Comparison of ENCODE assay signal across 38 cellular contexts in the genomic region with DNA sequence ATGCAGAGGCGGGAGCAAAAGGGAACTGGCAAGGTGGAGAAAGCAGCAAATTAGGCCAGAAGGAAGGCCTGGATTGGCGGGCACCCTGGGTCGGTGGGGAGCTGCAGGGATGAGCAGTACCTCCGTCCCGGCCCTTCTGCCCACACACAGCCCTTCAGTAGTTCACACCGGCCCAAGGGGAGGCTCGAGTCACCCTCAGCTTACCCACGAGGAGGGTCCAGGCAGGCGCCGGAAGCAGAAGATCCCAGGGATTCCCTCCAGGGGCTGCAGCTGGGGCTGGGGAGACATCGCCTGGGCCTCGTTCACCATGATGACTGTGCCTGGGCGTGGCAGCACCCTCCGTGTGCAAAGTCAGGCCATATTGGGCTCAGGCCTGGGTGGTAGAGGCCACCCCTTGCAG.
"Had no signal": no experiment of that assay in that cellular context is flagged by ENCODE, and none has a peak within 500 bp of the region (broad histone marks: within the 10 kb centered on the region; RNA-seq: fewer than 3 reads in every experiment).

No MANE protein-coding gene starts in this region.

- H3K9ac ChIP-seq: SK-N-SH had no signal

- H3K4me2 ChIP-seq: SK-N-SH had no signal

- H3K9me3 ChIP-seq: body of pancreas, Peyer's patch, SJSA1, SK-N-SH had no signal

- FAIRE-seq: astrocyte, bronchial epithelial cell, K562, TTC549 had no signal

- H3K36me3 ChIP-seq: Peyer's patch, SJSA1 had no signal

- H3K4me3 ChIP-seq: body of pancreas, K562, Peyer's patch, SJSA1 had no signal

- H3K36me3 Mint-ChIP-seq: activated CD8-positive, alpha-beta memory T cell treated with anti-CD3 and anti-CD28 coated beads, Interleukin-2, amount 10 ng/mL, durations not matched to agents 7 days and 5 days; activated naive CD8-positive, alpha-beta T cell treated with anti-CD3 and anti-CD28 coated beads, Interleukin-2, amount 10 ng/mL, durations not matched to agents 7 days and 5 days had no signal

- H3K27me3 ChIP-seq: body of pancreas, Peyer's patch, SJSA1 had no signal

- DNase-seq: activated B cell treated with CpG ODN at 0.5 μM for 24 hours; activated CD4-positive, alpha-beta memory T cell treated with anti-CD3 and anti-CD28 coated beads, Interleukin-2, amount 10 ng/mL, durations not matched to agents 7 days and 5 days; activated CD4-positive, alpha-beta T cell treated with anti-CD3 and anti-CD28 coated beads for 48 hours; activated CD4-positive, CD25-positive, alpha-beta regulatory T cell treated with anti-CD3 and anti-CD28 coated beads, Interleukin-2, amount 50 U/mL, for 72 hours; activated CD8-positive, alpha-beta memory T cell treated with anti-CD3 and anti-CD28 coated beads for 24 hours; activated CD8-positive, alpha-beta memory T cell treated with anti-CD3 and anti-CD28 coated beads, Interleukin-2, amount 10 ng/mL, durations not matched to agents 7 days and 5 days; activated CD8-positive, alpha-beta memory T cell treated with anti-CD3 and anti-CD28 coated beads, Interleukin-2, amount 50 U/mL, for 48 hours; activated effector memory CD4-positive, alpha-beta T cell treated with anti-CD3 and anti-CD28 coated beads, Interleukin-2, amount 50 U/mL, for 16 hours; activated naive CD4-positive, alpha-beta T cell; activated naive CD4-positive, alpha-beta T cell treated with anti-CD3 and anti-CD28 coated beads, Interleukin-2, amount 50 U/mL, for 16 hours; activated naive CD8-positive, alpha-beta T cell treated with anti-CD3 and anti-CD28 coated beads, Interleukin-2, amount 10 ng/mL, durations not matched to agents 7 days and 5 days; activated T-cell treated with anti-CD3 and anti-CD28 coated beads, Interleukin-2, amount 50 U/mL, for 48 hours; body of pancreas; central memory CD4-positive, alpha-beta T cell; NCI-H1092 treated with DMSO at 0.1 percent for 48 hours; NCI-H1417; NCI-H146; NCI-H187; NCI-H2029 treated with DMSO at 0.1 percent for 48 hours; NCI-H2107; NCI-H2171; NCI-H510A; NCI-H526; NCI-H748 treated with DMSO at 0.1 percent for 48 hours; NK-92 treated with Interleukin-12 subunit alpha and Interleukin-12 subunit beta, amount 100 ng/mL, for 24 hours; PC-3; Peyer's patch; RPMI8226; SHP77 treated with DMSO at 0.1 percent for 48 hours; SK-N-SH had no signal

- H3K4me3 Mint-ChIP-seq: activated B cell treated with CpG ODN at 0.5 μM for 24 hours; activated CD4-positive, alpha-beta memory T cell treated with anti-CD3 and anti-CD28 coated beads, Interleukin-2, amount 10 ng/mL, durations not matched to agents 7 days and 5 days; activated CD8-positive, alpha-beta memory T cell treated with anti-CD3 and anti-CD28 coated beads, Interleukin-2, amount 10 ng/mL, durations not matched to agents 7 days and 5 days; activated naive CD8-positive, alpha-beta T cell treated with anti-CD3 and anti-CD28 coated beads, Interleukin-2, amount 10 ng/mL, durations not matched to agents 7 days and 5 days; activated T-helper 17 cell treated with anti-CD3 and anti-CD28 coated beads, Interleukin-2, amount 50 U/mL, for 72 hours; T-helper 1 cell treated with Interleukin-12 subunit alpha and Interleukin-12 subunit beta and Interleukin-4 antibody, amounts not matched to agents 30 μg/mL and 1 μg/mL, for 36 hours; T-helper 2 cell treated with Interferon-gamma antibody and Interleukin-4, amounts not matched to agents 5 μg/mL and 100 μg/mL, for 36 hours had no signal

- H3K27me3 Mint-ChIP-seq: activated B cell treated with CpG ODN at 0.5 μM for 24 hours; activated CD4-positive, alpha-beta memory T cell treated with anti-CD3 and anti-CD28 coated beads, Interleukin-2, amount 10 ng/mL, durations not matched to agents 7 days and 5 days; activated CD8-positive, alpha-beta memory T cell treated with anti-CD3 and anti-CD28 coated beads, Interleukin-2, amount 10 ng/mL, durations not matched to agents 7 days and 5 days; activated T-helper 17 cell treated with anti-CD3 and anti-CD28 coated beads, Interleukin-2, amount 50 U/mL, for 72 hours had no signal

- H3K4me1 ChIP-seq: SJSA1 had no signal

- H3K27ac Mint-ChIP-seq: activated B cell treated with CpG ODN at 0.5 μM for 24 hours; activated CD4-positive, alpha-beta memory T cell treated with anti-CD3 and anti-CD28 coated beads, Interleukin-2, amount 10 ng/mL, durations not matched to agents 7 days and 5 days; activated CD8-positive, alpha-beta memory T cell treated with anti-CD3 and anti-CD28 coated beads, Interleukin-2, amount 10 ng/mL, durations not matched to agents 7 days and 5 days; activated naive CD8-positive, alpha-beta T cell treated with anti-CD3 and anti-CD28 coated beads, Interleukin-2, amount 10 ng/mL, durations not matched to agents 7 days and 5 days; activated T-helper 17 cell treated with anti-CD3 and anti-CD28 coated beads, Interleukin-2, amount 50 U/mL, for 72 hours; T-helper 1 cell treated with Interleukin-12 subunit alpha and Interleukin-12 subunit beta and Interleukin-4 antibody, amounts not matched to agents 30 μg/mL and 1 μg/mL, for 36 hours; T-helper 2 cell treated with Interferon-gamma antibody and Interleukin-4, amounts not matched to agents 5 μg/mL and 100 μg/mL, for 36 hours had no signal

- ATAC-seq: activated CD8-positive, alpha-beta memory T cell treated with anti-CD3 and anti-CD28 coated beads, Interleukin-2, amount 10 ng/mL, durations not matched to agents 7 days and 5 days; activated T-helper 17 cell treated with anti-CD3 and anti-CD28 coated beads, Interleukin-2, amount 50 U/mL, for 72 hours; body of pancreas; K562; PC-3 had no signal

- H3K4me1 Mint-ChIP-seq: activated B cell treated with CpG ODN at 0.5 μM for 24 hours; activated CD4-positive, alpha-beta memory T cell treated with anti-CD3 and anti-CD28 coated beads, Interleukin-2, amount 10 ng/mL, durations not matched to agents 7 days and 5 days; activated CD8-positive, alpha-beta memory T cell treated with anti-CD3 and anti-CD28 coated beads, Interleukin-2, amount 10 ng/mL, durations not matched to agents 7 days and 5 days; activated naive CD8-positive, alpha-beta T cell treated with anti-CD3 and anti-CD28 coated beads, Interleukin-2, amount 10 ng/mL, durations not matched to agents 7 days and 5 days; activated T-helper 17 cell treated with anti-CD3 and anti-CD28 coated beads, Interleukin-2, amount 50 U/mL, for 72 hours had no signal

- H3K27ac ChIP-seq: body of pancreas, Peyer's patch, SJSA1 had no signal
